36 cellular contexts compared by ENCODE assay signal in the genomic region with DNA sequence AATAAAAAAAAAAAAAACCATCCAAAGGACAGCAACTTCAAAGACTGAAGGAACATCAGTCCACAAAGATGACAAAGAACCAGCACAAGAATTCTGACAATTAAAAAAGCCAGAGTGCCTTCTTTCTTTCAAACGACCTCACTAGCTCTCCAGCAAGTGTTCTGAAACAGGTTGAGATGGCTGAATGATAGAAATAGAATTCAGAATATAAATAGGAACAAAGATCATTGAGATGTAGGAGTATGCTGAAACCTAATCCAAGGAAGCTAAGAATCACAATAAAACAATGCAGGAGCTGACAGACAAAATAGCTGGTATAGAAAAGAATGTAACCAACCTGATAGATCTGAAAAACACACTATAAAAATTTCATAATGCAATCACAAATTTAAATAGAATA.
"Had no signal": no experiment of that assay in that cellular context is flagged by ENCODE, and none has a peak within 500 bp of the region (broad histone marks: within the 10 kb centered on the region; RNA-seq: fewer than 3 reads in every experiment).

No MANE protein-coding gene starts in this region.

- ATAC-seq: activated CD4-positive, alpha-beta T cell treated with anti-CD3 and anti-CD28 coated beads for 36 hours; activated CD4-positive, CD25-positive, alpha-beta regulatory T cell treated with anti-CD3 and anti-CD28 coated beads, Interleukin-2, amount 50 U/mL, for 24 hours; activated CD8-positive, alpha-beta memory T cell treated with anti-CD3 and anti-CD28 coated beads, Interleukin-2, amount 10 ng/mL, durations not matched to agents 7 days and 5 days; activated CD8-positive, alpha-beta T cell treated with anti-CD3 and anti-CD28 coated beads, Interleukin-2, amount 10 ng/mL, durations not matched to agents 7 days and 5 days; activated naive CD8-positive, alpha-beta T cell treated with anti-CD3 and anti-CD28 coated beads, Interleukin-2, amount 50 U/mL, for 24 hours; body of pancreas had no signal

- H3K36me3 ChIP-seq: brain microvascular endothelial cell, breast epithelium had no signal

- H3K4me1 Mint-ChIP-seq: activated B cell treated with CpG ODN at 0.5 μM for 24 hours; activated CD4-positive, alpha-beta memory T cell treated with anti-CD3 and anti-CD28 coated beads, Interleukin-2, amount 10 ng/mL, durations not matched to agents 7 days and 5 days; activated CD4-positive, alpha-beta T cell treated with anti-CD3 and anti-CD28 coated beads for 36 hours; activated CD4-positive, alpha-beta T cell treated with anti-CD3 and anti-CD28 coated beads, Interleukin-2, amount 10 ng/mL, durations not matched to agents 7 days and 5 days; activated CD8-positive, alpha-beta memory T cell treated with anti-CD3 and anti-CD28 coated beads, Interleukin-2, amount 10 ng/mL, durations not matched to agents 7 days and 5 days; activated naive CD4-positive, alpha-beta T cell treated with anti-CD3 and anti-CD28 coated beads, Interleukin-2, amount 10 ng/mL, durations not matched to agents 7 days and 5 days; activated naive CD4-positive, alpha-beta T cell treated with anti-CD3 and anti-CD28 coated beads, Interleukin-2, amount 50 U/mL, for 24 hours; activated naive CD8-positive, alpha-beta T cell treated with anti-CD3 and anti-CD28 coated beads, Interleukin-2, amount 10 ng/mL, durations not matched to agents 7 days and 5 days; activated naive CD8-positive, alpha-beta T cell treated with anti-CD3 and anti-CD28 coated beads, Interleukin-2, amount 50 U/mL, for 24 hours; central memory CD8-positive, alpha-beta T cell had no signal

- H3K4me3 Mint-ChIP-seq: activated B cell treated with CpG ODN at 0.5 μM for 24 hours; activated CD4-positive, alpha-beta memory T cell treated with anti-CD3 and anti-CD28 coated beads, Interleukin-2, amount 10 ng/mL, durations not matched to agents 7 days and 5 days; activated CD4-positive, alpha-beta T cell treated with anti-CD3 and anti-CD28 coated beads for 36 hours; activated CD4-positive, alpha-beta T cell treated with anti-CD3 and anti-CD28 coated beads, Interleukin-2, amount 10 ng/mL, durations not matched to agents 7 days and 5 days; activated CD8-positive, alpha-beta memory T cell treated with anti-CD3 and anti-CD28 coated beads, Interleukin-2, amount 10 ng/mL, durations not matched to agents 7 days and 5 days; activated CD8-positive, alpha-beta T cell treated with anti-CD3 and anti-CD28 coated beads, Interleukin-2, amount 10 ng/mL, durations not matched to agents 7 days and 5 days; activated naive CD4-positive, alpha-beta T cell treated with anti-CD3 and anti-CD28 coated beads, Interleukin-2, amount 10 ng/mL, durations not matched to agents 7 days and 5 days; activated naive CD4-positive, alpha-beta T cell treated with anti-CD3 and anti-CD28 coated beads, Interleukin-2, amount 50 U/mL, for 24 hours; activated naive CD8-positive, alpha-beta T cell; activated naive CD8-positive, alpha-beta T cell treated with anti-CD3 and anti-CD28 coated beads, Interleukin-2, amount 10 ng/mL, durations not matched to agents 7 days and 5 days; activated naive CD8-positive, alpha-beta T cell treated with anti-CD3 and anti-CD28 coated beads, Interleukin-2, amount 50 U/mL, for 24 hours; activated T-cell treated with anti-CD3 and anti-CD28 coated beads, Interleukin-2, amount 50 U/mL, for 24 hours; central memory CD8-positive, alpha-beta T cell; T-helper 1 cell treated with Interleukin-12 subunit alpha and Interleukin-12 subunit beta and Interleukin-4 antibody, amounts not matched to agents 30 μg/mL and 1 μg/mL, for 36 hours; T-helper 2 cell treated with Interferon-gamma antibody and Interleukin-4, amounts not matched to agents 5 μg/mL and 100 μg/mL, for 36 hours had no signal

- H3K36me3 Mint-ChIP-seq: activated CD8-positive, alpha-beta memory T cell treated with anti-CD3 and anti-CD28 coated beads, Interleukin-2, amount 10 ng/mL, durations not matched to agents 7 days and 5 days; activated naive CD4-positive, alpha-beta T cell treated with anti-CD3 and anti-CD28 coated beads, Interleukin-2, amount 10 ng/mL, durations not matched to agents 7 days and 5 days; activated naive CD4-positive, alpha-beta T cell treated with anti-CD3 and anti-CD28 coated beads, Interleukin-2, amount 50 U/mL, for 24 hours; activated naive CD8-positive, alpha-beta T cell; activated naive CD8-positive, alpha-beta T cell treated with anti-CD3 and anti-CD28 coated beads, Interleukin-2, amount 10 ng/mL, durations not matched to agents 7 days and 5 days had no signal

- H3K4me1 ChIP-seq: body of pancreas, breast epithelium had no signal

- H3K27me3 Mint-ChIP-seq: activated B cell treated with CpG ODN at 0.5 μM for 24 hours; activated CD4-positive, alpha-beta memory T cell treated with anti-CD3 and anti-CD28 coated beads, Interleukin-2, amount 10 ng/mL, durations not matched to agents 7 days and 5 days; activated CD4-positive, alpha-beta T cell treated with anti-CD3 and anti-CD28 coated beads for 36 hours; activated CD8-positive, alpha-beta memory T cell treated with anti-CD3 and anti-CD28 coated beads, Interleukin-2, amount 10 ng/mL, durations not matched to agents 7 days and 5 days; activated naive CD4-positive, alpha-beta T cell treated with anti-CD3 and anti-CD28 coated beads, Interleukin-2, amount 10 ng/mL, durations not matched to agents 7 days and 5 days; activated naive CD8-positive, alpha-beta T cell treated with anti-CD3 and anti-CD28 coated beads, Interleukin-2, amount 50 U/mL, for 24 hours; activated T-cell treated with anti-CD3 and anti-CD28 coated beads, Interleukin-2, amount 50 U/mL, for 24 hours had no signal

- H3K9me3 ChIP-seq: breast epithelium had no signal

- H3K4me3 ChIP-seq: body of pancreas, breast epithelium had no signal

- DNase-seq: activated B cell treated with CpG ODN at 0.5 μM for 24 hours; activated CD4-positive, alpha-beta memory T cell treated with anti-CD3 and anti-CD28 coated beads, Interleukin-2, amount 10 ng/mL, durations not matched to agents 7 days and 5 days; activated CD4-positive, alpha-beta T cell treated with anti-CD3 and anti-CD28 coated beads for 1 hour; activated CD4-positive, alpha-beta T cell treated with anti-CD3 and anti-CD28 coated beads for 36 hours; activated CD4-positive, alpha-beta T cell treated with anti-CD3 and anti-CD28 coated beads for 48 hours; activated CD4-positive, alpha-beta T cell treated with anti-CD3 and anti-CD28 coated beads, Interleukin-2, amount 10 ng/mL, durations not matched to agents 7 days and 5 days; activated CD4-positive, alpha-beta T cell treated with anti-CD3 and anti-CD28 coated beads, Interleukin-2, amount 50 U/mL, for 48 hours; activated CD8-positive, alpha-beta memory T cell treated with anti-CD3 and anti-CD28 coated beads for 24 hours; activated CD8-positive, alpha-beta memory T cell treated with anti-CD3 and anti-CD28 coated beads, Interleukin-2, amount 10 ng/mL, durations not matched to agents 7 days and 5 days; activated CD8-positive, alpha-beta memory T cell treated with anti-CD3 and anti-CD28 coated beads, Interleukin-2, amount 50 U/mL, for 48 hours; activated CD8-positive, alpha-beta T cell treated with anti-CD3 and anti-CD28 coated beads, Interleukin-2, amount 10 ng/mL, durations not matched to agents 7 days and 5 days; activated effector memory CD4-positive, alpha-beta T cell treated with Interleukin-2 at 50 U/mL for 16 hours; activated gamma-delta T cell; activated naive CD4-positive, alpha-beta T cell treated with anti-CD3 and anti-CD28 coated beads, Interleukin-2, amount 10 ng/mL, durations not matched to agents 7 days and 5 days; activated naive CD4-positive, alpha-beta T cell treated with Interleukin-2 at 50 U/mL for 16 hours; activated naive CD8-positive, alpha-beta T cell treated with anti-CD3 and anti-CD28 coated beads, Interleukin-2, amount 10 ng/mL, durations not matched to agents 7 days and 5 days; activated naive CD8-positive, alpha-beta T cell treated with anti-CD3 and anti-CD28 coated beads, Interleukin-2, amount 50 U/mL, for 24 hours; activated T-cell treated with anti-CD3 and anti-CD28 coated beads, Interleukin-2, amount 50 U/mL, for 24 hours; activated T-cell treated with anti-CD3 and anti-CD28 coated beads, Interleukin-2, amount 50 U/mL, for 48 hours; body of pancreas; brain microvascular endothelial cell; caudate nucleus; cerebellar nuclear complex; SW 1271; T-helper 1 cell; T-helper 2 cell; T-helper 9 cell had no signal

- H3K27ac Mint-ChIP-seq: activated B cell treated with CpG ODN at 0.5 μM for 24 hours; activated CD4-positive, alpha-beta memory T cell treated with anti-CD3 and anti-CD28 coated beads, Interleukin-2, amount 10 ng/mL, durations not matched to agents 7 days and 5 days; activated CD4-positive, alpha-beta T cell treated with anti-CD3 and anti-CD28 coated beads for 36 hours; activated CD4-positive, alpha-beta T cell treated with anti-CD3 and anti-CD28 coated beads, Interleukin-2, amount 10 ng/mL, durations not matched to agents 7 days and 5 days; activated CD8-positive, alpha-beta memory T cell treated with anti-CD3 and anti-CD28 coated beads, Interleukin-2, amount 10 ng/mL, durations not matched to agents 7 days and 5 days; activated CD8-positive, alpha-beta T cell treated with anti-CD3 and anti-CD28 coated beads, Interleukin-2, amount 10 ng/mL, durations not matched to agents 7 days and 5 days; activated naive CD4-positive, alpha-beta T cell treated with anti-CD3 and anti-CD28 coated beads, Interleukin-2, amount 10 ng/mL, durations not matched to agents 7 days and 5 days; activated naive CD4-positive, alpha-beta T cell treated with anti-CD3 and anti-CD28 coated beads, Interleukin-2, amount 50 U/mL, for 24 hours; activated naive CD8-positive, alpha-beta T cell; activated naive CD8-positive, alpha-beta T cell treated with anti-CD3 and anti-CD28 coated beads, Interleukin-2, amount 10 ng/mL, durations not matched to agents 7 days and 5 days; activated naive CD8-positive, alpha-beta T cell treated with anti-CD3 and anti-CD28 coated beads, Interleukin-2, amount 50 U/mL, for 24 hours; activated T-cell treated with anti-CD3 and anti-CD28 coated beads, Interleukin-2, amount 50 U/mL, for 24 hours; activated T-helper 2 cell treated with anti-CD3 and anti-CD28 coated beads, Interferon-gamma antibody, Interleukin-2, Interleukin-4, amounts not matched to agents 10 μg/mL and 5 μg/mL and 100 μg/mL, durations not matched to agents 14 hours and 24 hours and 36 hours; T-helper 1 cell treated with Interleukin-12 subunit alpha and Interleukin-12 subunit beta and Interleukin-4 antibody, amounts not matched to agents 30 μg/mL and 1 μg/mL, for 36 hours; T-helper 2 cell treated with Interferon-gamma antibody and Interleukin-4, amounts not matched to agents 5 μg/mL and 100 μg/mL, for 36 hours had no signal

- H3K9me3 Mint-ChIP-seq: activated CD4-positive, alpha-beta T cell treated with anti-CD3 and anti-CD28 coated beads, Interleukin-2, amount 10 ng/mL, durations not matched to agents 7 days and 5 days; activated naive CD4-positive, alpha-beta T cell treated with anti-CD3 and anti-CD28 coated beads, Interleukin-2, amount 10 ng/mL, durations not matched to agents 7 days and 5 days; activated T-helper 2 cell treated with anti-CD3 and anti-CD28 coated beads, Interferon-gamma antibody, Interleukin-2, Interleukin-4, amounts not matched to agents 10 μg/mL and 5 μg/mL and 100 μg/mL, durations not matched to agents 14 hours and 24 hours and 36 hours; T-helper 2 cell treated with Interferon-gamma antibody and Interleukin-4, amounts not matched to agents 5 μg/mL and 100 μg/mL, for 36 hours had no signal

- H3K27ac ChIP-seq: body of pancreas, brain microvascular endothelial cell, breast epithelium, VCaP had no signal

- H3K27me3 ChIP-seq: body of pancreas, brain microvascular endothelial cell, breast epithelium had no signal
